ENCODE assay signal across 22 cellular contexts in the genomic region with DNA sequence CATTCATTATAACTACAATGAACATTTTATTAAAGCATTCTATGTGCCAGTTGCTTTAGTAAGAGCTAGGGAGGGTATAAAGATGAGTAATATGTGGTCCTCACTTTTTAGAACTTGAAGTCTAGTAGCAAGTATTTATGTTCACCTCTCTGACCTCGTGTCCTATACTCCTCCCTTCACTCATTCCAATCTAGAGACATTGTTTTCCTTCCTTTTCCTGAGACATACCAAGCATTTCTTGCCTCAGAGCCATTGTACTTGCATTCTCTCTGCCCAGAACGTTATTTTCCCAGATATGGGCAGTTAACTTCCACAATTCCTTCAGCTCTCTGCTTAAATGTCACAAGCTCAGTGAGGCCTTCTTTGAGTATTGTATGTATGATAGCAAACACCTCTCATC.
DNase-seq lines count a peak whose midpoint lies in the region; TF ChIP-seq lines count a peak whose summit lies in the region.
"Had no signal": no experiment of that assay in that cellular context is flagged by ENCODE, and none has a peak within 500 bp of the region (broad histone marks: within the 10 kb centered on the region; RNA-seq: fewer than 3 reads in every experiment).

No MANE protein-coding gene starts in this region.

- H2AFZ ChIP-seq in ACC112 (ENCODE audit: low read length, unreplicated experiment) = peak overlapping the region; percentile 23

- no peaks in the 10 kb centered on the region for H3K79me2 ChIP-seq in ACC112 (ENCODE audit: control insufficient read depth, insufficient read depth, low read length, unreplicated experiment)

- H3K27me3 ChIP-seq in ACC112 (ENCODE audit: insufficient read depth, low read length) (no peaks in the 10 kb centered on the region), ascending aorta (no peaks in the 10 kb centered on the region)
- H3K27me3 ChIP-seq: MG63, neutrophil had no signal

- no peak overlapping the region for H3K4me3 Mint-ChIP-seq in nephron progenitor cell
- H3K4me3 Mint-ChIP-seq in activated CD4-positive, alpha-beta memory T cell treated with anti-CD3 and anti-CD28 coated beads, Interleukin-2, amount 10 ng/mL, durations not matched to agents 7 days and 5 days = no peak overlapping the region
- H3K4me3 Mint-ChIP-seq: brain; CD4-positive, alpha-beta memory T cell; stimulated activated memory B cell treated with anti-CD40 and anti-IgM and Interleukin-4, amounts not matched to agents 10 μg/mL and 1 μg/mL and 100 μg/mL, for 72 hours; T-helper 2 cell treated with Interferon-gamma antibody and Interleukin-4, amounts not matched to agents 5 μg/mL and 100 μg/mL, for 36 hours had no signal

- DNase-seq in ascending aorta (ENCODE audit: low spot score in 2 of 2) = no peak
- DNase-seq in fibroblast of pulmonary artery (ENCODE audit: low read depth) = peak; percentile 89
- no peak for DNase-seq in nephron progenitor cell
- no peak for DNase-seq in activated gamma-delta T cell treated with Interleukin-2 at 50 U/mL for 16 hours
- no peak for DNase-seq in central memory CD4-positive, alpha-beta T cell
- DNase-seq in NOMO-1 treated with DMSO at 0.1 percent for 48 hours (lab: John Stamatoyannopoulos, UW; ENCODE audit: unreplicated experiment) = no peak
- DNase-seq in activated CD4-positive, alpha-beta memory T cell treated with anti-CD3 and anti-CD28 coated beads, Interleukin-2, amount 10 ng/mL, durations not matched to agents 7 days and 5 days = no peak
- DNase-seq: activated effector memory CD4-positive, alpha-beta T cell treated with anti-CD3 and anti-CD28 coated beads, Interleukin-2, amount 50 U/mL, for 16 hours; CD4-positive, alpha-beta memory T cell; DND-41; MG63; midbrain; NCI-H2029; NCI-H510A; SIG-M5; small intestine had no signal

- H3K4me1 Mint-ChIP-seq in nephron progenitor cell = peaks cover 31% of the 10 kb centered on the region
- no peaks in the 10 kb centered on the region for H3K4me1 Mint-ChIP-seq in activated CD4-positive, alpha-beta memory T cell treated with anti-CD3 and anti-CD28 coated beads, Interleukin-2, amount 10 ng/mL, durations not matched to agents 7 days and 5 days
- H3K4me1 Mint-ChIP-seq: CD4-positive, alpha-beta memory T cell had no signal

- POLR2A ChIA-PET in activated CD4-positive, alpha-beta memory T cell treated with anti-CD3 and anti-CD28 coated beads, Interleukin-2, amount 10 ng/mL, durations not matched to agents 7 days and 5 days (lab: Charles Lee) = no interaction called here

- intact Hi-C loops in ascending aorta (cut with DNase I) = no loop called here

- H3K27ac Mint-ChIP-seq in nephron progenitor cell = peak overlapping the region; percentile 31
- H3K27ac Mint-ChIP-seq in activated CD4-positive, alpha-beta memory T cell treated with anti-CD3 and anti-CD28 coated beads, Interleukin-2, amount 10 ng/mL, durations not matched to agents 7 days and 5 days = no peak overlapping the region
- H3K27ac Mint-ChIP-seq: CD4-positive, alpha-beta memory T cell; stimulated activated memory B cell treated with anti-CD40 and anti-IgM and Interleukin-4, amounts not matched to agents 10 μg/mL and 1 μg/mL and 100 μg/mL, for 72 hours; T-helper 2 cell treated with Interferon-gamma antibody and Interleukin-4, amounts not matched to agents 5 μg/mL and 100 μg/mL, for 36 hours had no signal

- H3K27ac ChIP-seq in ACC112 (ENCODE audit: low read depth, low read length) (peak overlapping the region; percentile 64), ascending aorta (peak overlapping the region; percentile 77 to 82)
- H3K27ac ChIP-seq: A549, neutrophil had no signal

- H3K36me3 Mint-ChIP-seq in nephron progenitor cell (ENCODE audit: low read depth) = no peaks in the 10 kb centered on the region
- H3K36me3 Mint-ChIP-seq in activated CD4-positive, alpha-beta memory T cell treated with anti-CD3 and anti-CD28 coated beads, Interleukin-2, amount 10 ng/mL, durations not matched to agents 7 days and 5 days (ENCODE audit: low read depth) = no peaks in the 10 kb centered on the region
- H3K36me3 Mint-ChIP-seq: brain; CD4-positive, alpha-beta memory T cell; stimulated activated memory B cell treated with anti-CD40 and anti-IgM and Interleukin-4, amounts not matched to agents 10 μg/mL and 1 μg/mL and 100 μg/mL, for 72 hours had no signal

- no peaks in the 10 kb centered on the region for H3K27me3 Mint-ChIP-seq in nephron progenitor cell (ENCODE audit: low read depth, poor library complexity)
- no peaks in the 10 kb centered on the region for H3K27me3 Mint-ChIP-seq in activated CD4-positive, alpha-beta memory T cell treated with anti-CD3 and anti-CD28 coated beads, Interleukin-2, amount 10 ng/mL, durations not matched to agents 7 days and 5 days
- H3K27me3 Mint-ChIP-seq: brain; stimulated activated memory B cell treated with anti-CD40 and anti-IgM and Interleukin-4, amounts not matched to agents 10 μg/mL and 1 μg/mL and 100 μg/mL, for 72 hours had no signal

- H3K4me3 ChIP-seq in ACC112 (ENCODE audit: low read depth, low read length) (no peak overlapping the region), ascending aorta (no peak overlapping the region), fibroblast of pulmonary artery (replicated peaks; ENCODE audit: low read depth, low read length) (no peak overlapping the region)
- H3K4me3 ChIP-seq: A549, MG63 had no signal

- H3K4me1 ChIP-seq in ACC112 (ENCODE audit: control insufficient read depth, insufficient read depth, low read length, unreplicated experiment) (peaks cover 20% of the 10 kb centered on the region), ascending aorta (peaks cover 0 to 21% of the 10 kb centered on the region in 2 donors)
- H3K4me1 ChIP-seq: A549 had no signal

- TF ChIP-seq CTCF in ascending aorta (IDR thresholded peaks at IDR 0.05) = no peak
- TF ChIP-seq CTCF in fibroblast of pulmonary artery (IDR thresholded peaks at IDR 0.05; ENCODE audit: low read length, missing control alignments) = no peak
- TF ChIP-seq CTCF in nephron progenitor cell (IDR thresholded peaks at IDR 0.05) = no peak

- no peaks in the 10 kb centered on the region for H3K36me3 ChIP-seq in ACC112 (ENCODE audit: insufficient read depth, low read length)
- H3K36me3 ChIP-seq in ascending aorta = no peaks in the 10 kb centered on the region
- H3K36me3 ChIP-seq: MG63, neutrophil had no signal

- H3K9me3 ChIP-seq in ascending aorta = no peaks in the 10 kb centered on the region
- H3K9me3 ChIP-seq: A549, MG63, neutrophil had no signal

- CTCF ChIA-PET in activated CD4-positive, alpha-beta memory T cell treated with anti-CD3 and anti-CD28 coated beads, Interleukin-2, amount 10 ng/mL, durations not matched to agents 7 days and 5 days (lab: Charles Lee) = interaction anchor here (0.6 kb wide), 1 partner anchor 12 kb away, joined by 6 read pairs; no protein-coding TSS in a partner anchor

- no peaks in the 10 kb centered on the region for H3K9me3 Mint-ChIP-seq in nephron progenitor cell
- H3K9me3 Mint-ChIP-seq in activated CD4-positive, alpha-beta memory T cell treated with anti-CD3 and anti-CD28 coated beads, Interleukin-2, amount 10 ng/mL, durations not matched to agents 7 days and 5 days = no peaks in the 10 kb centered on the region
- H3K9me3 Mint-ChIP-seq: CD4-positive, alpha-beta memory T cell; stimulated activated memory B cell treated with anti-CD40 and anti-IgM and Interleukin-4, amounts not matched to agents 10 μg/mL and 1 μg/mL and 100 μg/mL, for 72 hours; T-helper 2 cell treated with Interferon-gamma antibody and Interleukin-4, amounts not matched to agents 5 μg/mL and 100 μg/mL, for 36 hours had no signal
